Comparison of ENCODE assay signal across 27 cellular contexts in the genomic region with DNA sequence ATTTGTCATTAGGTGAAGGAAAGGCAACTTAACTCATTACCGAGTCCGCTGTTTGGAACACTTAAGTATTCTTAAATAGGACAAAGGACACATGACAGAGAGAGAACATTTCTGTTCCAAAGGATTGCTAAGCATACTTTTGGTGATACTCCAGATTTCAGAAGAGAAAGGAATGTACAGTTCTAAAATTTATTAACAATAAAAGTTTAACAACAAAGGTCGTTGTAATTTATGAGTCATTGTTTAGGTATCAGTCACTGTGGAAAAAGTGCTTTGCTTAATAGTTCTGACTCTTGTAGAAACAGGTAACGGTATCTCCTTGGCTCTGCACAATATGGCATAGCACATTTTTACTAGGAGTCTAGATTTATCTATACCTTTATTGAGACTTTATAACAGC. TPM values are rescaled to one million over a fixed set of nuclear protein-coding genes. Genes with fewer than 3 reads are reported as not detected.
DNase-seq lines count a peak whose midpoint lies in the region; ATAC-seq, FAIRE-seq and TF ChIP-seq lines count a peak whose summit lies in the region.
"Had no signal": no experiment of that assay in that cellular context is flagged by ENCODE, and none has a peak within 500 bp of the region (broad histone marks: within the 10 kb centered on the region; RNA-seq: fewer than 3 reads in every experiment).

No MANE protein-coding gene starts in this region.

- H4K8ac ChIP-seq in mesenchymal stem cell (ENCODE audit: low read length) = no peak overlapping the region

- no peak for TF ChIP-seq CTCF in PC-3 (conservative IDR thresholded peaks at IDR 0.05; ENCODE audit: low read depth, low read length)
- no peak for TF ChIP-seq CTCF in endothelial cell of umbilical vein (IDR thresholded peaks at IDR 0.05; ENCODE audit: extremely low read depth in 1 of 2, insufficient read depth in 1 of 2, low read depth in 1 of 2, low read length in 2 of 2)
- no peak for TF ChIP-seq CTCF in WTC11 (IDR thresholded peaks at IDR 0.05)
- no peak for TF ChIP-seq CTCF in sigmoid colon (IDR thresholded peaks at IDR 0.05)

- dilution Hi-C loops in endothelial cell of umbilical vein (cut with MboI; ENCODE audit: extremely low pct_ligation_motif_present, low sequenced_read_pairs) = no loop called here

- DNase-seq in EH (ENCODE audit: low read depth) (peak; percentile 61), PC-3 (peak; percentile 95), endothelial cell of umbilical vein (ENCODE audit: low read depth, low spot score) (no peak), mesenchymal stem cell (peak; percentile 5), ureter (ENCODE audit: low spot score) (no peak), WTC11 (ENCODE audit: low spot score) (no peak), sigmoid colon (no peak)
- DNase-seq: activated CD4-positive, alpha-beta T cell treated with anti-CD3 and anti-CD28 coated beads, Interleukin-2, amount 10 ng/mL, durations not matched to agents 24 days and 14 days; activated effector memory CD4-positive, alpha-beta T cell treated with Interleukin-2 at 50 U/mL for 16 hours; adrenal gland; Caco-2; effector CD8-positive, alpha-beta T cell; Kasumi-1; NCI-H1436; NCI-H2171 treated with DMSO at 0.1 percent for 48 hours; NCI-H748 treated with DMSO at 0.1 percent for 48 hours; nucleus accumbens; right lobe of liver; SK-N-SH; stimulated activated CD4-positive, alpha-beta T cell treated with anti-CD3 and anti-CD28 coated beads, Interleukin-2, amount 100 ng/mL, for 24 hours; upper lobe of right lung had no signal

- CTCF ChIA-PET in PC-3 (lab: Charles Lee) = no interaction called here
- CTCF ChIA-PET in endothelial cell of umbilical vein (lab: Charles Lee) = no interaction called here
- CTCF ChIA-PET in WTC11 (lab: Charles Lee) = interaction anchor here (1.0 kb wide), 1 partner anchor 21 kb away, joined by 4 read pairs; no protein-coding TSS in a partner anchor

- no peak overlapping the region for H3K4ac ChIP-seq in mesenchymal stem cell (ENCODE audit: low read depth in 1 of 2, low read length in 2 of 2)

- H3K4me3 Mint-ChIP-seq in WTC11 = no peak overlapping the region
- H3K4me3 Mint-ChIP-seq: activated CD4-positive, alpha-beta T cell treated with anti-CD3 and anti-CD28 coated beads, Interleukin-2, amount 10 ng/mL, durations not matched to agents 24 days and 14 days had no signal

- TF ChIP-seq EP300 in sigmoid colon (IDR thresholded peaks at IDR 0.05) = no peak

- no peaks in the 10 kb centered on the region for H3K27me3 Mint-ChIP-seq in WTC11 (ENCODE audit: low read depth)

- H3K36me3 Mint-ChIP-seq in WTC11 = no peaks in the 10 kb centered on the region

- no peak overlapping the region for H3K18ac ChIP-seq in mesenchymal stem cell (ENCODE audit: low read depth in 1 of 2, low read length in 2 of 2)

- no peak overlapping the region for H3K23ac ChIP-seq in mesenchymal stem cell (ENCODE audit: low read length in 2 of 2)

- TF ChIP-seq POLR2A in endothelial cell of umbilical vein (IDR thresholded peaks at IDR 0.05; ENCODE audit: low read depth, low read length) (no peak), sigmoid colon (IDR thresholded peaks at IDR 0.05) (no peak)

- peak overlapping the region; percentile 67 for H3K4me2 ChIP-seq in PC-3 (ENCODE audit: low read length)
- peak overlapping the region; percentile 32 for H3K4me2 ChIP-seq in endothelial cell of umbilical vein (ENCODE audit: insufficient read depth, low read length)
- H3K4me2 ChIP-seq in mesenchymal stem cell (ENCODE audit: low read length, poor library complexity, severe bottlenecking) = no peak overlapping the region
- H3K4me2 ChIP-seq: PC-9, SK-N-SH had no signal

- H3K79me2 ChIP-seq in PC-3 (ENCODE audit: low read length) (no peaks in the 10 kb centered on the region), endothelial cell of umbilical vein (ENCODE audit: control insufficient read depth, insufficient read depth, low read length) (no peaks in the 10 kb centered on the region)

- no peak overlapping the region for H2BK15ac ChIP-seq in mesenchymal stem cell (ENCODE audit: low read depth, poor library complexity, severe bottlenecking)

- no peak overlapping the region for H4K91ac ChIP-seq in mesenchymal stem cell (ENCODE audit: low read length)

- no peaks in the 10 kb centered on the region for H3K9me1 ChIP-seq in endothelial cell of umbilical vein (replicated peaks; ENCODE audit: control insufficient read depth, extremely low read depth, insufficient read depth, low read length)

- no peaks in the 10 kb centered on the region for H3K9me2 ChIP-seq in PC-3 (replicated peaks; ENCODE audit: low read length)
- H3K9me2 ChIP-seq: SK-N-SH had no signal

- no peaks in the 10 kb centered on the region for H4K20me1 ChIP-seq in PC-3 (ENCODE audit: low read length)
- H4K20me1 ChIP-seq in endothelial cell of umbilical vein (replicated peaks; ENCODE audit: control insufficient read depth, extremely low read depth, insufficient read depth, low read length) = no peaks in the 10 kb centered on the region

- H2BK12ac ChIP-seq in mesenchymal stem cell (ENCODE audit: low read length in 2 of 2) = no peak overlapping the region

- FAIRE-seq in endothelial cell of umbilical vein (lab: Jason Lieb, UNC) = no peak
- FAIRE-seq: G401.6, HTR-8/SVneo had no signal

- no peak overlapping the region for H2BK5ac ChIP-seq in mesenchymal stem cell (ENCODE audit: low read depth, low read length, poor library complexity, severe bottlenecking)

- peaks cover 55% of the 10 kb centered on the region for H3K4me1 ChIP-seq in PC-3 (ENCODE audit: insufficient read depth, low read length)
- H3K4me1 ChIP-seq in endothelial cell of umbilical vein (ENCODE audit: control insufficient read depth, extremely low read depth, insufficient read depth, low read length) = peaks cover 25% of the 10 kb centered on the region
- H3K4me1 ChIP-seq in mesenchymal stem cell (ENCODE audit: control insufficient read depth, insufficient read depth, low read depth, low read length) = peaks cover 4% of the 10 kb centered on the region
- H3K4me1 ChIP-seq in sigmoid colon = peaks cover 0 to 14% (median 0%) of the 10 kb centered on the region in 4 donors
- H3K4me1 ChIP-seq: gastroesophageal sphincter, right lobe of liver, upper lobe of right lung had no signal

- H3K9me3 ChIP-seq in PC-3 (ENCODE audit: low read length) (no peaks in the 10 kb centered on the region), endothelial cell of umbilical vein (replicated peaks; ENCODE audit: control insufficient read depth, insufficient read depth, low read length) (no peaks in the 10 kb centered on the region), mesenchymal stem cell (ENCODE audit: control insufficient read depth, low read length) (no peaks in the 10 kb centered on the region), sigmoid colon (no peaks in the 10 kb centered on the region)
- H3K9me3 ChIP-seq: adrenal gland, Caco-2, gastroesophageal sphincter, right lobe of liver, SK-N-SH, upper lobe of right lung had no signal

- H2AK5ac ChIP-seq in mesenchymal stem cell (ENCODE audit: low read length, severe bottlenecking) = no peak overlapping the region

- peak overlapping the region; percentile 25 for H3K27ac ChIP-seq in PC-3 (ENCODE audit: low read length)
- H3K27ac ChIP-seq in endothelial cell of umbilical vein (ENCODE audit: insufficient read depth, low read depth, low read length) = no peak overlapping the region
- no peak overlapping the region for H3K27ac ChIP-seq in mesenchymal stem cell (ENCODE audit: low read length, poor library complexity, severe bottlenecking)
- H3K27ac ChIP-seq in sigmoid colon = no peak overlapping the region
- H3K27ac ChIP-seq: adrenal gland, gastroesophageal sphincter, PC-9, right lobe of liver, upper lobe of right lung had no signal

- H3K27me3 ChIP-seq in PC-3 (ENCODE audit: low read length) = no peaks in the 10 kb centered on the region
- no peaks in the 10 kb centered on the region for H3K27me3 ChIP-seq in endothelial cell of umbilical vein (ENCODE audit: control insufficient read depth in 2 of 2, insufficient read depth in 2 of 2, low read length in 2 of 2)
- no peaks in the 10 kb centered on the region for H3K27me3 ChIP-seq in mesenchymal stem cell (ENCODE audit: control insufficient read depth in 1 of 2, insufficient read depth in 1 of 2, low read length in 2 of 2)
- H3K27me3 ChIP-seq in sigmoid colon = no peaks in the 10 kb centered on the region
- H3K27me3 ChIP-seq: adrenal gland, gastroesophageal sphincter, right lobe of liver, upper lobe of right lung had no signal

- 0 out of 2 replicates have a peak overlapping the region, but pooled peaks have one; percentile 10 for H2AFZ ChIP-seq in PC-3 (ENCODE audit: low read length)
- H2AFZ ChIP-seq in endothelial cell of umbilical vein (ENCODE audit: low read depth, low read length) = no peak overlapping the region
- no peak overlapping the region for H2AFZ ChIP-seq in mesenchymal stem cell (ENCODE audit: low read depth, low read length)
- H2AFZ ChIP-seq: PC-9 had no signal

- H3K27ac Mint-ChIP-seq in WTC11 = no peak overlapping the region
- H3K27ac Mint-ChIP-seq: activated CD4-positive, alpha-beta T cell treated with anti-CD3 and anti-CD28 coated beads, Interleukin-2, amount 10 ng/mL, durations not matched to agents 24 days and 14 days had no signal

- no peak overlapping the region for H2BK120ac ChIP-seq in mesenchymal stem cell (ENCODE audit: low read depth, low read length)

- H3K36me3 ChIP-seq in PC-3 (ENCODE audit: low read depth, low read length) (no peaks in the 10 kb centered on the region), endothelial cell of umbilical vein (ENCODE audit: control insufficient read depth in 2 of 2, extremely low read depth in 1 of 2, insufficient read depth in 2 of 2, low read length in 2 of 2) (no peaks in the 10 kb centered on the region), mesenchymal stem cell (ENCODE audit: control insufficient read depth in 1 of 2, insufficient read depth in 2 of 2, low read depth in 1 of 2, low read length in 2 of 2) (no peaks in the 10 kb centered on the region), sigmoid colon (no peaks in the 10 kb centered on the region)
- H3K36me3 ChIP-seq: adrenal gland, gastroesophageal sphincter, right lobe of liver, upper lobe of right lung had no signal

- peaks cover 4% of the 10 kb centered on the region for H3F3A ChIP-seq in PC-3 (ENCODE audit: low read length, unreplicated experiment)

- no TSS peak for BruUV-seq in PC-3 (replicated peaks; lab: Mats Ljungman, UMichigan)
- no TSS peak for BruUV-seq in endothelial cell of umbilical vein (replicated peaks; lab: Mats Ljungman, UMichigan)

- 80% methylated on average over 1 of the region's 4 CpGs for WGBS in mesenchymal stem cell
- 64 to 75% methylated on average over 4 of the region's 4 CpGs for WGBS in sigmoid colon, 2 donors

- H3K4me3 ChIP-seq in PC-3 (ENCODE audit: low read length) (peak overlapping the region; percentile 29), endothelial cell of umbilical vein (replicated peaks in 1 of 3; ENCODE audit: insufficient read depth in 1 of 3, low read depth in 1 of 3, low read length in 3 of 3) (no peak overlapping the region), mesenchymal stem cell (ENCODE audit: insufficient read depth in 1 of 2, low read depth in 1 of 2, low read length in 2 of 2) (no peak overlapping the region), sigmoid colon (no peak overlapping the region)
- H3K4me3 ChIP-seq: adrenal gland, gastroesophageal sphincter, PC-9, right lobe of liver, upper lobe of right lung had no signal

- H3K4me1 Mint-ChIP-seq in WTC11 = peaks cover 15% of the 10 kb centered on the region

- peak; percentile 86 for ATAC-seq in PC-3
- no peak for ATAC-seq in GM18873 (IDR thresholded peaks at IDR 0.05; ENCODE audit: low FRiP score, unreplicated experiment)
- ATAC-seq in WTC11 = no peak
- ATAC-seq: gastroesophageal sphincter, left lobe of liver, right lobe of liver, upper lobe of right lung had no signal

- H3K79me1 ChIP-seq in mesenchymal stem cell (replicated peaks; ENCODE audit: low read length, poor library complexity, severe bottlenecking) = no peaks in the 10 kb centered on the region

- H3K9me3 Mint-ChIP-seq in WTC11 = peaks cover 5% of the 10 kb centered on the region; the same call in 1 of the 2 replicates

- H3K14ac ChIP-seq in mesenchymal stem cell (ENCODE audit: low read length in 2 of 2) = no peak overlapping the region

- intact Hi-C loops in PC-3 (cut with micrococcal nuclease) = loop anchor here (1.0 to 5.0 kb wide), 4 partner anchors 38 to 122 kb away; no protein-coding TSS in a partner anchor
- intact Hi-C loops in endothelial cell of umbilical vein (cut with micrococcal nuclease) = loop anchor here (5.0 to 10.0 kb wide), 3 partner anchors 53 to 256 kb away; no protein-coding TSS in a partner anchor
- intact Hi-C loops in sigmoid colon (cut with DNase I) = no loop called here

- POLR2A ChIA-PET in PC-3 (lab: Charles Lee; ENCODE audit: unreplicated experiment) = interaction anchor here (0.7 kb wide), 1 partner anchor 106 kb away, joined by 5 read pairs; no protein-coding TSS in a partner anchor
- POLR2A ChIA-PET in endothelial cell of umbilical vein (lab: Charles Lee) = no interaction called here
- POLR2A ChIA-PET in WTC11 (lab: Charles Lee) = no interaction called here

- no peak overlapping the region for H3K9ac ChIP-seq in PC-3 (ENCODE audit: low read length)
- no peak overlapping the region for H3K9ac ChIP-seq in endothelial cell of umbilical vein (replicated peaks; ENCODE audit: extremely low read depth, insufficient read depth, low read length)
- peak overlapping the region; percentile 7 for H3K9ac ChIP-seq in mesenchymal stem cell (ENCODE audit: low read length)
- H3K9ac ChIP-seq: SK-N-SH had no signal

RNA-seq across cellular contexts. Expression of a gene that starts 36.3 kb away (rescaled TPM):
- total RNA-seq in PC-3 (2014; rRNA removed) (90.0 and 153 TPM in 2 replicates), endothelial cell of umbilical vein (165 and 176 TPM in 2 replicates), ureter (124 TPM), WTC11 (2021) (52.3 to 71.8 TPM (median 71.0 TPM) in 3 replicates), sigmoid colon (100 to 1,000 TPM; 198 to 261 (median 240) TPM)
- polyA plus RNA-seq in endothelial cell of umbilical vein (118 and 133 TPM in 2 replicates), sigmoid colon (10 to 100 TPM; 14.3 to 45.8 (median 22.2) TPM)
- 106 and 121 TPM in 2 replicates for polyA plus RNA-seq in endothelial cell of umbilical vein (2011; cell fraction: cytosol; rRNA removed)
- polyA plus RNA-seq in endothelial cell of umbilical vein (2011; cell fraction: nucleus; rRNA removed) = 121 and 131 TPM in 2 replicates
- polyA plus RNA-seq in endothelial cell of umbilical vein (2012) = 152 and 163 TPM in 2 replicates
- polyA minus RNA-seq in endothelial cell of umbilical vein = 193 and 283 TPM in 2 replicates
- polyA minus RNA-seq in endothelial cell of umbilical vein (2011; cell fraction: cytosol; rRNA and poly(A)+ RNA removed) = 22.8 TPM
- polyA minus RNA-seq in endothelial cell of umbilical vein (2011; cell fraction: nucleus; rRNA and poly(A)+ RNA removed) = 192 and 200 TPM in 2 replicates
- polyA plus RNA-seq in mesenchymal stem cell (2013, experiment 1 of 2) = 253 TPM
- polyA plus RNA-seq in mesenchymal stem cell (2013, experiment 2 of 2) = 279 TPM

Comparison
In these comparisons a context has a peak if more than half of its experiments do, and no peak if none do; other contexts are left out.
1. DNase-seq: peak in EH (single experiment), PC-3 (single experiment) and mesenchymal stem cell (single experiment); none in endothelial cell of umbilical vein (single experiment), ureter (single experiment), WTC11 (single experiment) and sigmoid colon (single experiment).